Comparison of ENCODE assay signal across 12 cellular contexts in the genomic region with DNA sequence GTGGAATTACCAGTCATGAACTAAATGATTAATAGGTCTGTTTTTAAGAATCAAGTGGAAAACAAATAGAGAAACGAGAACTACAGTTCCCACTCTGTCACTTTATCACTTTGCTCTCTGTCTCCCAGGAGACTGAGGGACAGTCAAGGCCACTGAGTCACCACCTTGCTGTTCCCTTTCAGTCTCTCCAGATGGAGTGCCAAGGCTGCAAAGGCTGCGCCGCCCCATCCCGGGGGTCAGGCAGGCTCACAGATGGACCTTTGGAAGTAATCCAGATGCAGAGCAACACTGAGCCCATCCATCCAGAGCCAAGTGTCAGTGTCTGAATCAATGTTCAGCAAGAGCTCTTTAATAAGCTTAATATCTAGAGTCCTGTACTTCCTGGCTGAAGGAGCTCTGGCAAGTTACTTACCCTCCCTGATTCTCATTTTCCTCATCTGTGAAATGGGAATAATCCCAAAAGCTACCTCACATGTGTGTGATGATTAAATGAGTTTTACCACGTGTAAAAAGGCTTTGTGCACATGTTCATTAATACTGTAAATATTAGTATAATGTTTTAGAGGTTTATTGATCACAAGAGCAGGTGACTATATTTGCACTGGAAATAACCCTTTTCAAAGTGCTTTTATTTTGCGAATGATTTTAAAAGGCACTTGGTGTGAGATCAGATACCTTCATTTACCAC. TPM values are rescaled to one million over a fixed set of nuclear protein-coding genes. Genes with fewer than 3 reads are reported as not detected.
DNase-seq lines count a peak whose midpoint lies in the region; ATAC-seq and TF ChIP-seq lines count a peak whose summit lies in the region.
"Had no signal": no experiment of that assay in that cellular context is flagged by ENCODE, and none has a peak within 500 bp of the region (broad histone marks: within the 10 kb centered on the region; RNA-seq: fewer than 3 reads in every experiment).

No MANE protein-coding gene starts in this region.

- peaks cover 0 to 4% (median 2%) of the 10 kb centered on the region in 3 donors for H3K4me1 ChIP-seq in esophagus squamous epithelium
- H3K4me1 ChIP-seq in effector memory CD4-positive, alpha-beta T cell (ENCODE audit: control insufficient read depth, insufficient read depth, low read length, poor library complexity, severe bottlenecking), result no peaks in the 10 kb centered on the region

- H3K4me3 ChIP-seq in cardiac fibroblast (replicated peaks in 1 of 2; ENCODE audit: low read depth in 2 of 2, low read length in 2 of 2) (no peak overlapping the region), esophagus squamous epithelium (no peak overlapping the region)
- H3K4me3 ChIP-seq in effector memory CD4-positive, alpha-beta T cell (ENCODE audit: insufficient read depth, low read depth, low read length, poor library complexity, severe bottlenecking), result no peak overlapping the region

- no peaks in the 10 kb centered on the region for H3K9me3 ChIP-seq in esophagus squamous epithelium
- no peaks in the 10 kb centered on the region for H3K9me3 ChIP-seq in effector memory CD4-positive, alpha-beta T cell (ENCODE audit: control insufficient read depth, low read length)

- no peak for TF ChIP-seq POLR2A in esophagus squamous epithelium (IDR thresholded peaks at IDR 0.05)

- ATAC-seq in GM18520 (IDR thresholded peaks at IDR 0.05; ENCODE audit: unreplicated experiment), result no peak
- ATAC-seq: activated T-cell treated with anti-CD3 and anti-CD28 coated beads, Interleukin-2, amount 50 U/mL, for 4 hours; HCT116 had no signal

- H3K27me3 ChIP-seq in esophagus squamous epithelium, result no peaks in the 10 kb centered on the region
- H3K27me3 ChIP-seq in effector memory CD4-positive, alpha-beta T cell (replicated peaks; ENCODE audit: control insufficient read depth, insufficient read depth, low read length, poor library complexity, severe bottlenecking), result no peaks in the 10 kb centered on the region

- intact Hi-C loops in esophagus squamous epithelium (cut with DNase I), result no loop called here

- H3K27ac ChIP-seq in esophagus squamous epithelium, result peak overlapping the region in 2 of 4 donors; percentile 27 to 66
- no peak overlapping the region for H3K27ac ChIP-seq in effector memory CD4-positive, alpha-beta T cell (ENCODE audit: insufficient read depth, low read length, poor library complexity, severe bottlenecking)

- TF ChIP-seq CTCF in cardiac fibroblast (IDR thresholded peaks at IDR 0.05; ENCODE audit: low read depth, low read length) (no peak), esophagus squamous epithelium (IDR thresholded peaks at IDR 0.05) (no peak)

- WGBS in esophagus squamous epithelium, 2 donors, result 38 to 59% methylated on average over 3 to 6 of the region's 6 CpGs

- DNase-seq in GM03348 (ENCODE audit: low spot score) (peak; percentile 37), cardiac fibroblast (ENCODE audit: low read depth in 2 of 2) (peak; percentile 44 to 48), islet precursor cell (peak; percentile 54), renal cortical epithelial cell (ENCODE audit: low read depth) (peak; percentile 60), esophagus squamous epithelium (lab: John Stamatoyannopoulos, UW) (no peak)
- no peak for DNase-seq in effector memory CD4-positive, alpha-beta T cell
- no peak for DNase-seq in activated T-cell treated with anti-CD3 and anti-CD28 coated beads, Interleukin-2, amount 50 U/mL, for 1 hour
- DNase-seq: activated T-cell treated with anti-CD3 and anti-CD28 coated beads, Interleukin-2, amount 50 U/mL, for 4 hours; CD4-positive, alpha-beta T cell; NCI-H1436 had no signal

- no peaks in the 10 kb centered on the region for H3K36me3 ChIP-seq in esophagus squamous epithelium
- no peaks in the 10 kb centered on the region for H3K36me3 ChIP-seq in effector memory CD4-positive, alpha-beta T cell (ENCODE audit: control insufficient read depth, insufficient read depth, low read length)

RNA-seq across cellular contexts. Expression of gene EFEMP1, which starts 43.0 kb away (rescaled TPM):
- total RNA-seq in renal cortical epithelial cell, result 155 and 330 TPM in 2 replicates
- total RNA-seq in esophagus squamous epithelium, result 10 to 100 TPM; 11.2 to 68.3 (median 41.8) TPM
- total RNA-seq: CD4-positive, alpha-beta T cell had no signal

Comparison
In these comparisons a context has a peak if more than half of its experiments do, and no peak if none do; other contexts are left out.
1. DNase-seq: peak in GM03348 (single experiment), cardiac fibroblast (2 of 2), islet precursor cell (single experiment) and renal cortical epithelial cell (single experiment); none in esophagus squamous epithelium (single experiment), effector memory CD4-positive, alpha-beta T cell (0 of 3) and activated T-cell treated with anti-CD3 and anti-CD28 coated beads, Interleukin-2, amount 50 U/mL, for 1 hour (single experiment).